8 cellular contexts compared by ENCODE assay signal in the genomic region with DNA sequence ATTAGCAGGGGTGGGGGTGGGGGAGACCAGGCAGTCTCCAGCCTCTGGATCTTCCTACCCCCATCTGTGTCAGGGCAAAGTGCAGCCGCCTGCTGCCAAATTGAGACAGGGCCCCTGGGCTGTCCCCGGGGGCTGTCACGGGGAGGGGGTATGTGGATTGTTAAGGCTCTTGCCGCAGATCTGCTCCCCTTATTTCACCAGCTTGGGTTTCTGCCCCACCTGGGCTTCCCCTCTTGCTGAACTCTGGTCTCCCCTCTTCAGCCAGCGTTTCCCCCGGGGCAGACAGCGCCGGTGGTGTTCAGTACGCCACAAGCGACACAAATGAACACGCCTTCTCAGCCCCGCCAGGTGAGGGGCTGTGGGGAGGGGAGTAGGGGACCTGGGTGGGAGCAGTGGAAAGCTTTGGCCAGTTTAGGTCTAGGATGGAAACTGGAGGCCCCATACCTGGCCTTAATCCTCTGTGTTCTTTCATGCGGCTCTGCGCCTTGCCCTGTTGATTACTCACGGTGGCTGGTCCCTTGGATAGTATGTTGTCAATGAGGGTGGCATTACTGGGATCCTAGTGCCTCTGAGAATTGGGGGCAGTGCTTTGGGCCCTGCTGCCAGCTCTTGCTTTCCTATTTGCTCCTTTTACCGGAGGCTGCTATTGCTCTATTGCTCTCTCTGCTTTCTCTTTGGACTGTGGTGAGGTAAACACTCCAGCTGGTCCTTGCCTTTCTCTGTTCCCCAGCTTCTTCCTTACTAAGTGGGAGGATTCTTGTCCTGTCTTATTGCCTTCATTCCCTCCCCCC. TPM values are rescaled to one million over a fixed set of nuclear protein-coding genes. Genes with fewer than 3 reads are reported as not detected.
DNase-seq lines count a peak whose midpoint lies in the region; ATAC-seq and TF ChIP-seq lines count a peak whose summit lies in the region.

No MANE protein-coding gene starts in this region.

- H3K4ac ChIP-seq in mesendoderm (ENCODE audit: low read depth, low read length): no peak overlapping the region

- peak overlapping the region; percentile 94 for H3K9ac ChIP-seq in mesendoderm (ENCODE audit: low read length)

- no peak for TF ChIP-seq CTCF in AG09309 (IDR thresholded peaks at IDR 0.05; ENCODE audit: control insufficient read depth, insufficient read depth, low read depth, low read length, missing control alignments)
- no peak for TF ChIP-seq CTCF in brain (conservative IDR thresholded peaks at IDR 0.05)

- H3K79me1 ChIP-seq in mesendoderm (ENCODE audit: low read length): peaks cover 12% of the 10 kb centered on the region

- peak overlapping the region; percentile 100 for H3K18ac ChIP-seq in mesendoderm (ENCODE audit: low read length)

- no CpG with 5 or more reads among the region's 16 CpGs for WGBS in mesendoderm (ENCODE audit: extremely low coverage, insufficient coverage, low lambda C conversion rate)

- no peak overlapping the region for H2BK5ac ChIP-seq in mesendoderm (ENCODE audit: low read length)

- DNase-seq in AG09309 (ENCODE audit: low read depth): no peak
- no peak for DNase-seq in mesendoderm
- DNase-seq in NCI-H226: no peak
- no peak for DNase-seq in stimulated activated naive CD4-positive, alpha-beta T cell treated with Interleukin-2 at 50 U/mL for 16 hours (lab: John Stamatoyannopoulos, UW)
- no peak for DNase-seq in cortex of kidney (lab: John Stamatoyannopoulos, UW)

- H3K4me3 ChIP-seq in AG09309 (ENCODE audit: control insufficient read depth, low read depth, low read length) (peak overlapping the region; percentile 70), mesendoderm (ENCODE audit: low read length) (peak overlapping the region; percentile 83)

- ATAC-seq in HG02870 (IDR thresholded peaks at IDR 0.05; ENCODE audit: unreplicated experiment): no peak

- peaks cover 4% of the 10 kb centered on the region for H3K4me1 ChIP-seq in mesendoderm (ENCODE audit: control insufficient read depth, low read depth, low read length)

- no peak overlapping the region for H4K8ac ChIP-seq in mesendoderm (ENCODE audit: low read depth, low read length)

- H2AK5ac ChIP-seq in mesendoderm (ENCODE audit: low read length): no peak overlapping the region

- H3K27me3 Mint-ChIP-seq in IgD-negative memory B cell: no peaks in the 10 kb centered on the region
- peaks cover 4% of the 10 kb centered on the region for H3K27me3 Mint-ChIP-seq in brain

- peaks cover 6% of the 10 kb centered on the region for H3K36me3 ChIP-seq in mesendoderm (ENCODE audit: control insufficient read depth, insufficient read depth, low read length)

- H3K79me2 ChIP-seq in mesendoderm (ENCODE audit: control insufficient read depth, insufficient read depth, low read length): peaks cover 62% of the 10 kb centered on the region

- no peak overlapping the region for H2BK120ac ChIP-seq in mesendoderm (ENCODE audit: low read depth, low read length)

- H3K4me1 Mint-ChIP-seq in IgD-negative memory B cell (peaks cover 19 to 23% (median 22%) of the 10 kb centered on the region in 3 donors), brain (peaks cover 42% of the 10 kb centered on the region)

- H3K9me3 Mint-ChIP-seq in IgD-negative memory B cell (no peaks in the 10 kb centered on the region), brain (no peaks in the 10 kb centered on the region)

- H3K27me3 ChIP-seq in mesendoderm (ENCODE audit: insufficient read depth, low read length, poor library complexity): no peaks in the 10 kb centered on the region

- H3K27ac ChIP-seq in mesendoderm (ENCODE audit: low read depth, low read length): no peak overlapping the region

- peak overlapping the region; percentile 45 for H3K4me2 ChIP-seq in mesendoderm (ENCODE audit: low read length)

- no peak overlapping the region for H3K23ac ChIP-seq in mesendoderm (ENCODE audit: low read length)

- peak overlapping the region; percentile 98 for H3K56ac ChIP-seq in mesendoderm (ENCODE audit: low read length)

- H4K5ac ChIP-seq in mesendoderm (ENCODE audit: low read length): no peak overlapping the region

- H3K36me3 Mint-ChIP-seq in IgD-negative memory B cell (no peaks in the 10 kb centered on the region), brain (peaks cover 29% of the 10 kb centered on the region)

- H3K27ac Mint-ChIP-seq in IgD-negative memory B cell: peak overlapping the region; percentile 72 to 93 (median 74)
- peak overlapping the region; percentile 37 to 94 (median 80) for H3K27ac Mint-ChIP-seq in brain

- H2BK15ac ChIP-seq in mesendoderm (replicated peaks; ENCODE audit: low read depth): no peak overlapping the region

- H3K4me3 Mint-ChIP-seq in IgD-negative memory B cell: peak overlapping the region; percentile 68 to 93 (median 86)
- peak overlapping the region; percentile 79 to 93 (median 87) for H3K4me3 Mint-ChIP-seq in brain

RNA-seq across cellular contexts. Expression of gene EIF4G1, which starts 1.7 kb away (rescaled TPM):
- polyA plus RNA-seq in IgD-negative memory B cell (28.0 TPM), brain (ENCODE audit: insufficient read depth, low read depth, low replicate concordance) (183 TPM)
- 364 TPM for polyA plus RNA-seq in mesendoderm (2013, experiment 1 of 2)
- polyA plus RNA-seq in mesendoderm (2013, experiment 2 of 2): 356 TPM

RNA-seq across cellular contexts. Expression of gene PSMD2, which starts 17.0 kb away (rescaled TPM):
- polyA plus RNA-seq in IgD-negative memory B cell: 143 TPM
- 325 TPM for polyA plus RNA-seq in brain (ENCODE audit: insufficient read depth, low read depth, low replicate concordance)
- polyA plus RNA-seq in mesendoderm (2013, experiment 1 of 2): 152 TPM
- polyA plus RNA-seq in mesendoderm (2013, experiment 2 of 2): 152 TPM

RNA-seq across cellular contexts. Expression of gene FAM131A, which starts 21.3 kb away (rescaled TPM):
- 2.6 TPM for polyA plus RNA-seq in IgD-negative memory B cell
- polyA plus RNA-seq in brain (ENCODE audit: insufficient read depth, low read depth, low replicate concordance): 71.5 TPM
- polyA plus RNA-seq in mesendoderm (2013, experiment 1 of 2): 4.8 TPM
- polyA plus RNA-seq in mesendoderm (2013, experiment 2 of 2): 5.1 TPM

RNA-seq across cellular contexts. Expression of gene ECE2, which starts 40.2 kb away (rescaled TPM):
- polyA plus RNA-seq in IgD-negative memory B cell (not detected), brain (ENCODE audit: insufficient read depth, low read depth, low replicate concordance) (9.5 TPM)
- polyA plus RNA-seq in mesendoderm (2013, experiment 1 of 2): 0.10 TPM
- 0.20 TPM for polyA plus RNA-seq in mesendoderm (2013, experiment 2 of 2)

RNA-seq across cellular contexts. Expression of gene CLCN2, which starts 45.3 kb away (rescaled TPM):
- 0.53 TPM for polyA plus RNA-seq in IgD-negative memory B cell
- 2.6 TPM for polyA plus RNA-seq in brain (ENCODE audit: insufficient read depth, low read depth, low replicate concordance)
- 3.7 TPM for polyA plus RNA-seq in mesendoderm (2013, experiment 1 of 2)
- 3.9 TPM for polyA plus RNA-seq in mesendoderm (2013, experiment 2 of 2)

Comparison
In these comparisons a context has a peak if more than half of its experiments do, and no peak if none do; other contexts are left out.
1. RNA of gene FAM131A, which starts 21.3 kb away (polyA plus RNA-seq): 71.5 TPM in brain (single experiment); 2.6 TPM in IgD-negative memory B cell (single experiment); every median in the first group is over 10 times any median in the second.